16 cellular contexts compared by ENCODE assay signal in genomic region chr1:7454895-7455784, GRCh38.
A peak's percentile ranks its signal among the peaks of the same experiment; 100 is the strongest.
DNase-seq lines count a peak whose midpoint lies in the region; ATAC-seq, FAIRE-seq and TF ChIP-seq lines count a peak whose summit lies in the region.
"Had no signal": no experiment of that assay in that cellular context is flagged by ENCODE, and none has a peak within 500 bp of the region (broad histone marks: within the 10 kb centered on the region; RNA-seq: fewer than 3 reads in every experiment).

No MANE protein-coding gene starts in this region.

- H3K9ac ChIP-seq in H1 (replicated peaks in 1 of 4; ENCODE audit: extremely low read depth in 1 of 4, low read depth in 3 of 4, low read length in 3 of 4) = no peak overlapping the region
- peak overlapping the region; percentile 20 for H3K9ac ChIP-seq in neural progenitor cell

- TF ChIP-seq RAD21 in H1 (IDR thresholded peaks at IDR 0.05 in 1 of 2, conservative IDR thresholded peaks at IDR 0.05 in 1 of 2; ENCODE audit: low read depth in 2 of 2, low read length in 2 of 2) = no peak

- H3K4me3 ChIP-seq in MG63 = no peak overlapping the region
- H3K4me3 ChIP-seq in H1 (ENCODE audit: extremely low read depth in 1 of 4, insufficient read depth in 2 of 4, low read depth in 3 of 4, low read length in 4 of 4) = no peak overlapping the region
- H3K4me3 ChIP-seq in neural progenitor cell = no peak overlapping the region
- no peak overlapping the region for H3K4me3 ChIP-seq in coronary artery
- H3K4me3 ChIP-seq: SK-N-MC had no signal

- no peak overlapping the region for H2BK120ac ChIP-seq in H1 (replicated peaks; ENCODE audit: low read depth, low read length)

- no peak overlapping the region; the same call in 1 of the 2 replicates for H2BK12ac ChIP-seq in H1 (ENCODE audit: low read depth, low read length)

- no peak overlapping the region for H2BK5ac ChIP-seq in H1 (ENCODE audit: low read depth, low read length)

- H4K5ac ChIP-seq in H1 (ENCODE audit: insufficient read length, low read depth, low read length) = no peak overlapping the region

- no peaks in the 10 kb centered on the region for H3F3A ChIP-seq in neural progenitor cell (ENCODE audit: low read depth)

- POLR2A ChIA-PET in H1 (lab: Charles Lee; ENCODE audit: partially characterized antibody) = interaction anchor here (0.8 kb wide), 1 partner anchor 20 kb away, joined by 3 read pairs; no protein-coding TSS in a partner anchor

- peaks cover 6% of the 10 kb centered on the region for H3K27me3 Mint-ChIP-seq in neural progenitor cell (ENCODE audit: insufficient read depth, low read depth)

- no peak overlapping the region for H3K4me3 Mint-ChIP-seq in neural progenitor cell
- H3K4me3 Mint-ChIP-seq: stimulated activated naive B cell treated with anti-CD40 and anti-IgM and Interleukin-4, amounts not matched to agents 10 μg/mL and 1 μg/mL and 100 μg/mL, for 72 hours had no signal

- H2AFZ ChIP-seq in H1 (ENCODE audit: low read length) = no peak overlapping the region
- H2AFZ ChIP-seq in neural progenitor cell (replicated peaks) = no peak overlapping the region

- H3K27me3 ChIP-seq in MG63 = no peaks in the 10 kb centered on the region
- H3K27me3 ChIP-seq in H1 (replicated peaks in 1 of 4; ENCODE audit: control insufficient read depth in 3 of 4, extremely low read depth in 1 of 4, insufficient read depth in 3 of 4, low read length in 3 of 4) = no peaks in the 10 kb centered on the region
- no peaks in the 10 kb centered on the region for H3K27me3 ChIP-seq in neural progenitor cell

- no peak overlapping the region for H2BK15ac ChIP-seq in H1 (ENCODE audit: low read length)

- CTCF ChIA-PET in H1 (lab: Charles Lee; ENCODE audit: partially characterized antibody) = interaction anchor here (0.6 to 9.9 kb wide), 10 partner anchors 14 to 227 kb away, joined by 3 to 97 read pairs (median 4); no protein-coding TSS in a partner anchor

- peaks cover 33% of the 10 kb centered on the region for H3K4me1 Mint-ChIP-seq in neural progenitor cell

- H2AK5ac ChIP-seq in H1 (ENCODE audit: low read depth, low read length) = no peak overlapping the region; the same call in 1 of the 2 replicates

- no peak overlapping the region for H3K18ac ChIP-seq in H1 (ENCODE audit: extremely low read depth, low read length)

- peak overlapping the region; percentile 71 for H3K4ac ChIP-seq in H1 (replicated peaks; ENCODE audit: insufficient read length, low read depth, low read length)

- no peak for TF ChIP-seq CTCF in H1 (IDR thresholded peaks at IDR 0.05; ENCODE audit: control extremely low read depth in 1 of 3, insufficient read depth in 1 of 3, low read depth in 1 of 3, low read length in 3 of 3)
- TF ChIP-seq CTCF in neural progenitor cell (IDR thresholded peaks at IDR 0.05) = no peak
- no peak for TF ChIP-seq CTCF in coronary artery (IDR thresholded peaks at IDR 0.05)

- no peaks in the 10 kb centered on the region for H3K79me2 ChIP-seq in H1 (ENCODE audit: control insufficient read depth in 1 of 2, insufficient read depth in 2 of 2, low read length in 2 of 2)
- H3K79me2 ChIP-seq in neural progenitor cell (ENCODE audit: low read depth) = no peaks in the 10 kb centered on the region

- TF ChIP-seq POLR2A in H1 (IDR thresholded peaks at IDR 0.05; ENCODE audit: control extremely low read depth in 1 of 2, low read depth in 2 of 2, low read length in 2 of 2) = no peak

- no peak overlapping the region for H3K56ac ChIP-seq in H1 (replicated peaks; ENCODE audit: insufficient read length, low read depth, low read length)

- WGBS in H1 (ENCODE audit: extremely low coverage in 1 of 2, insufficient coverage in 1 of 2, insufficient read length in 1 of 2, insufficient replicate concordance in 2 of 2, low coverage in 1 of 2, low lambda C conversion rate in 2 of 2, missing lambda C conversion rate in 1 of 2), 2 experiments = 83% methylated on average over 28 of the region's 30 CpGs; no CpG with 5 or more reads in 1 of the 2 experiments

- H3K9me3 Mint-ChIP-seq in neural progenitor cell = no peaks in the 10 kb centered on the region
- H3K9me3 Mint-ChIP-seq: stimulated activated naive B cell treated with anti-CD40 and anti-IgM and Interleukin-4, amounts not matched to agents 10 μg/mL and 1 μg/mL and 100 μg/mL, for 72 hours had no signal

- H4K20me1 ChIP-seq in H1 (replicated peaks in 1 of 2; ENCODE audit: control insufficient read depth in 1 of 2, insufficient read depth in 2 of 2, low read length in 2 of 2) (no peaks in the 10 kb centered on the region), neural progenitor cell (ENCODE audit: low read depth) (no peaks in the 10 kb centered on the region)

- H3K23me2 ChIP-seq in H1 (ENCODE audit: low read depth, low read length) = no peaks in the 10 kb centered on the region

- FAIRE-seq in H1 (lab: Jason Lieb, UNC) = no peak

- no peaks in the 10 kb centered on the region for H3K36me3 Mint-ChIP-seq in neural progenitor cell
- H3K36me3 Mint-ChIP-seq: stimulated activated naive B cell treated with anti-CD40 and anti-IgM and Interleukin-4, amounts not matched to agents 10 μg/mL and 1 μg/mL and 100 μg/mL, for 72 hours had no signal

- no peak for ATAC-seq in HG03571 (IDR thresholded peaks at IDR 0.05; ENCODE audit: unreplicated experiment)
- ATAC-seq: stimulated activated naive B cell treated with anti-CD40 and anti-IgM and Interleukin-4, amounts not matched to agents 10 μg/mL and 1 μg/mL and 100 μg/mL, for 72 hours had no signal

- no peaks in the 10 kb centered on the region for H3K9me3 ChIP-seq in MG63
- no peaks in the 10 kb centered on the region for H3K9me3 ChIP-seq in H1 (ENCODE audit: insufficient read depth in 2 of 2, low read depth in 1 of 2, low read length in 1 of 2)
- H3K9me3 ChIP-seq in neural progenitor cell (ENCODE audit: low read depth) = no peaks in the 10 kb centered on the region

- no peaks in the 10 kb centered on the region for H3K79me1 ChIP-seq in H1 (ENCODE audit: low read depth, low read length)

- DNase-seq in AG08395 (ENCODE audit: low spot score) (peak; percentile 35), MG63 (peak; percentile 51), H1 (ENCODE audit: low read depth in 1 of 2, low spot score in 2 of 2) (no peak), neural progenitor cell (ENCODE audit: low spot score) (no peak), NCI-H2196 (lab: John Stamatoyannopoulos, UW; ENCODE audit: unreplicated experiment) (no peak), coronary artery (ENCODE audit: low spot score) (no peak)
- no peak for DNase-seq in activated CD4-positive, alpha-beta T cell treated with anti-CD3 and anti-CD28 coated beads, Interleukin-2, amount 50 U/mL, for 4 hours
- DNase-seq: activated CD8-positive, alpha-beta memory T cell treated with anti-CD3 and anti-CD28 coated beads, Interleukin-2, amount 50 U/mL, for 48 hours; AML-193; effector CD8-positive, alpha-beta T cell; stimulated activated CD4-positive, alpha-beta T cell treated with anti-CD3 and anti-CD28 coated beads, Interleukin-4, amount 100 ng/mL, for 4 hours; stimulated activated naive B cell treated with anti-CD40 and anti-IgM and Interleukin-4, amounts not matched to agents 10 μg/mL and 1 μg/mL and 100 μg/mL, for 72 hours had no signal

- H3K27ac Mint-ChIP-seq in neural progenitor cell = no peak overlapping the region
- H3K27ac Mint-ChIP-seq: stimulated activated naive B cell treated with anti-CD40 and anti-IgM and Interleukin-4, amounts not matched to agents 10 μg/mL and 1 μg/mL and 100 μg/mL, for 72 hours had no signal

- TF ChIP-seq EP300 in H1 (IDR thresholded peaks at IDR 0.05; ENCODE audit: borderline replicate concordance in 1 of 2, low read depth in 2 of 2, low read length in 2 of 2) = no peak

- H3K4me1 ChIP-seq in H1 (replicated peaks in 1 of 4; ENCODE audit: control insufficient read depth in 3 of 4, insufficient read depth in 4 of 4, low read length in 3 of 4) (peaks cover 0 to 13% (median 5%) of the 10 kb centered on the region in 4 experiments; a peak in 5 of 7 replicates), neural progenitor cell (peaks cover 5% of the 10 kb centered on the region)

- H3K4me2 ChIP-seq in H1 (ENCODE audit: insufficient read depth in 1 of 2, low read depth in 2 of 2, low read length in 2 of 2) (no peak overlapping the region), neural progenitor cell (no peak overlapping the region)

- no peaks in the 10 kb centered on the region for H3K36me3 ChIP-seq in MG63
- no peaks in the 10 kb centered on the region for H3K36me3 ChIP-seq in H1 (ENCODE audit: control insufficient read depth in 2 of 4, insufficient read depth in 4 of 4, low read length in 3 of 4)
- H3K36me3 ChIP-seq in neural progenitor cell = no peaks in the 10 kb centered on the region

- H4K91ac ChIP-seq in H1 (replicated peaks; ENCODE audit: insufficient read length, low read length) = no peak overlapping the region

- H3K27ac ChIP-seq in H1 (ENCODE audit: low read depth, low read length) (no peak overlapping the region), neural progenitor cell (no peak overlapping the region), coronary artery (no peak overlapping the region)
- H3K27ac ChIP-seq: HL-60, SK-N-MC, VCaP had no signal

- H2BK20ac ChIP-seq in H1 (ENCODE audit: low read length) = no peak overlapping the region

- H3K14ac ChIP-seq in H1 (ENCODE audit: insufficient read length) = no peak overlapping the region

- H3K23ac ChIP-seq in H1 (ENCODE audit: insufficient read length) = no peak overlapping the region

- H4K8ac ChIP-seq in H1 (ENCODE audit: extremely low read depth, insufficient read depth, low read length) = no peak overlapping the region

TF ChIP-seq in H1, 55 proteins besides CTCF, POLR2A, EP300 and RAD21:
- no peak for TF ChIP-seq KDM5A (IDR thresholded peaks at IDR 0.05; ENCODE audit: low read length)
- TF ChIP-seq SIX5 (IDR thresholded peaks at IDR 0.05; ENCODE audit: low read depth, low read length) = no peak
- TF ChIP-seq POLR2AphosphoS5 (IDR thresholded peaks at IDR 0.05; ENCODE audit: low read depth, low read length) = no peak
- TF ChIP-seq CTBP2 (IDR thresholded peaks at IDR 0.05; ENCODE audit: borderline replicate concordance, insufficient read depth, insufficient read length, low read length) = no peak
- no peak for TF ChIP-seq E2F6 (IDR thresholded peaks at IDR 0.05)
- no peak for TF ChIP-seq GABPA (IDR thresholded peaks at IDR 0.05; ENCODE audit: borderline replicate concordance, insufficient read depth, low read length)
- no peak for TF ChIP-seq HDAC6 (IDR thresholded peaks at IDR 0.05; ENCODE audit: low read depth, low read length)
- TF ChIP-seq MAFK (IDR thresholded peaks at IDR 0.05; ENCODE audit: low read depth, low read length) = no peak
- no peak for TF ChIP-seq HDAC2 (IDR thresholded peaks at IDR 0.05; ENCODE audit: borderline replicate concordance in 1 of 2, low read depth in 2 of 2, low read length in 2 of 2)

Comparison
In these comparisons a context has a peak if more than half of its experiments do, and no peak if none do; other contexts are left out.
1. DNase-seq: peak in AG08395 (single experiment) and MG63 (single experiment); none in H1 (0 of 2), neural progenitor cell (single experiment), NCI-H2196 (single experiment), activated CD4-positive, alpha-beta T cell treated with anti-CD3 and anti-CD28 coated beads, Interleukin-2, amount 50 U/mL, for 4 hours (0 of 2) and coronary artery (single experiment).